20 cellular contexts compared by ENCODE assay signal in the genomic region with DNA sequence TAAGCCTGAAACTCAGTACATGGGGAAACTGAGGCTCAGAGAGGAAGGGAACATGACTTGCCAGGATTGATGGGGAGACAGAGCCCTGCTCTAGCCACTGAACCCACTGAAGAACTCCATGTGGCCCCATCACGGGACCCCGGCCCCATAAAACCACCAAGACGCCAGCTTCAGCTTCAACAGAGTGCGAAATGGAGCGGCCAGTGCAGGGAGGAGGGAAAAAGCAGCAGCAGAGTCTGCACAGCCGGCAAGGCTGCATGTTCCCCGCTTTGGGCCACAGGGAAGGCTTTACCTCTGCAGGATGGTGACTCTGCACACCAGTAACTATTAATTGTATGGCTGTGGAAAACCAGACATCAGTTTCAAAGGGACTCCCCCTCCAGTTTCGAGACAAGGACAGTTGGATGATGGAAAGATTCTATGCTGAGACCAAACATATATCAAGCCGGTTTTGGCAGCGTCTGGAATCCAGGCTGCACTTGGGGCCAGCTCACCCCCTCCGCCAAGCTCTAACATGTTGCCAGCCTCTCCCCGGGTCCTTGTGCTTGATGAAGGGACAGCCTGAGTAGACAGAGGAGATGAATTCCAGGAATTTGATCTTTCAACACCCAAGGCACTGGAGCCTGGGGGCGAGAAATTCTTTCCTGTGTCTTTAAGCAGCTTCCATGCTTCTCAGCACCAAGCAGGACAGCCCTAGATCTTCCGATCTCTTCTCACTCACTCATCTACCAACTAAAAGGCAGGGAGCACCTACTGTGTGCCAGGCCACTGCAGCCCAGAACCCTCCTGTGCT. TPM values are rescaled to one million over a fixed set of nuclear protein-coding genes. Genes with fewer than 3 reads are reported as not detected.
DNase-seq lines count a peak whose midpoint lies in the region; ATAC-seq, FAIRE-seq and TF ChIP-seq lines count a peak whose summit lies in the region.
"Had no signal": no experiment of that assay in that cellular context is flagged by ENCODE, and none has a peak within 500 bp of the region (broad histone marks: within the 10 kb centered on the region; RNA-seq: fewer than 3 reads in every experiment).

No MANE protein-coding gene starts in this region.

- H3K4me3 ChIP-seq in SK-N-SH (ENCODE audit: low read depth in 2 of 2, low read length in 1 of 2) (no peak overlapping the region), keratinocyte (ENCODE audit: control insufficient read depth in 2 of 3, extremely low read depth in 1 of 3, insufficient read depth in 2 of 3, low read depth in 1 of 3, low read length in 3 of 3) (no peak overlapping the region), kidney (ENCODE audit: low read length in 2 of 2) (no peak overlapping the region)
- H3K4me3 ChIP-seq: MG63, stomach, vagina had no signal

- no peaks in the 10 kb centered on the region for H3F3A ChIP-seq in SK-N-SH (replicated peaks; ENCODE audit: insufficient read depth)

- no peaks in the 10 kb centered on the region for H4K20me1 ChIP-seq in SK-N-SH (ENCODE audit: insufficient read depth)
- no peaks in the 10 kb centered on the region for H4K20me1 ChIP-seq in keratinocyte (ENCODE audit: control insufficient read depth, extremely low read depth, insufficient read depth, low read length)

- H2AFZ ChIP-seq in SK-N-SH (ENCODE audit: low read depth) (no peak overlapping the region), keratinocyte (ENCODE audit: control insufficient read depth, low read length) (peak overlapping the region; percentile 12)

- H3K9me2 ChIP-seq in SK-N-SH, result no peaks in the 10 kb centered on the region

- intact Hi-C loops in kidney (cut with DNase I), result no loop called here

- TF ChIP-seq RAD21 in SK-N-SH (IDR thresholded peaks at IDR 0.05; ENCODE audit: low read length), result no peak

- no peak for TF ChIP-seq EP300 in SK-N-SH (IDR thresholded peaks at IDR 0.05; ENCODE audit: borderline replicate concordance in 1 of 2, low read depth in 1 of 2, low read length in 1 of 2)

- H3K36me3 Mint-ChIP-seq in stimulated activated effector memory CD8-positive, alpha-beta T cell treated with anti-CD3 and anti-CD28 coated beads, Interleukin-12 subunit alpha, Interleukin-12 subunit beta, amount 100 ng/mL, for 72 hours, result no peaks in the 10 kb centered on the region
- H3K36me3 Mint-ChIP-seq: CD4-positive, CD25-positive, alpha-beta regulatory T cell had no signal

- H3K36me3 ChIP-seq in SK-N-SH (replicated peaks in 1 of 2; ENCODE audit: control insufficient read depth in 1 of 2, insufficient read depth in 2 of 2, low read length in 1 of 2) (no peaks in the 10 kb centered on the region), keratinocyte (ENCODE audit: control insufficient read depth in 2 of 2, extremely low read depth in 1 of 2, insufficient read depth in 2 of 2, low read length in 2 of 2) (no peaks in the 10 kb centered on the region), kidney (ENCODE audit: control insufficient read depth in 1 of 2, insufficient read depth in 2 of 2, low read length in 2 of 2) (no peaks in the 10 kb centered on the region)
- H3K36me3 ChIP-seq: MG63, stomach, vagina had no signal

- H3K79me2 ChIP-seq in SK-N-SH (ENCODE audit: insufficient read depth) (no peaks in the 10 kb centered on the region), keratinocyte (ENCODE audit: control insufficient read depth, insufficient read depth, low read length) (no peaks in the 10 kb centered on the region)

- H3K9ac ChIP-seq in SK-N-SH (no peak overlapping the region), keratinocyte (ENCODE audit: control insufficient read depth, extremely low read depth, insufficient read depth, low read length) (no peak overlapping the region), kidney (ENCODE audit: low read length in 2 of 2) (no peak overlapping the region)

- H3K27me3 ChIP-seq in SK-N-SH (ENCODE audit: insufficient read depth), result peaks cover 53% of the 10 kb centered on the region; the same call in 1 of the 2 replicates
- peaks cover 4% of the 10 kb centered on the region for H3K27me3 ChIP-seq in keratinocyte (ENCODE audit: control insufficient read depth, extremely low read depth, insufficient read depth, low read length)
- H3K27me3 ChIP-seq: MG63, vagina had no signal

- H3K9me3 ChIP-seq in SK-N-SH (no peaks in the 10 kb centered on the region), keratinocyte (ENCODE audit: control insufficient read depth, low read depth, low read length) (no peaks in the 10 kb centered on the region), kidney (ENCODE audit: control insufficient read depth in 1 of 2, low read length in 2 of 2) (no peaks in the 10 kb centered on the region)
- H3K9me3 ChIP-seq: MG63, stomach, vagina had no signal

- FAIRE-seq in keratinocyte (lab: Jason Lieb, UNC) (peak; percentile 66), kidney (lab: Jason Lieb, UNC) (no peak)

- no peaks in the 10 kb centered on the region for H3K9me3 Mint-ChIP-seq in stimulated activated effector memory CD8-positive, alpha-beta T cell treated with anti-CD3 and anti-CD28 coated beads, Interleukin-12 subunit alpha, Interleukin-12 subunit beta, amount 100 ng/mL, for 72 hours
- H3K9me3 Mint-ChIP-seq: activated CD8-positive, alpha-beta T cell treated with anti-CD3 and anti-CD28 coated beads for 36 hours; activated T-helper 17 cell treated with anti-CD3 and anti-CD28 coated beads, Interleukin-2, amount 50 U/mL, for 72 hours; CD4-positive, CD25-positive, alpha-beta regulatory T cell had no signal

- H3K27ac Mint-ChIP-seq in stimulated activated effector memory CD8-positive, alpha-beta T cell treated with anti-CD3 and anti-CD28 coated beads, Interleukin-12 subunit alpha, Interleukin-12 subunit beta, amount 100 ng/mL, for 72 hours, result peak overlapping the region; percentile 64
- H3K27ac Mint-ChIP-seq: activated CD8-positive, alpha-beta T cell treated with anti-CD3 and anti-CD28 coated beads for 36 hours; activated T-helper 17 cell treated with anti-CD3 and anti-CD28 coated beads, Interleukin-2, amount 50 U/mL, for 72 hours; CD4-positive, CD25-positive, alpha-beta regulatory T cell; T-helper 17 cell had no signal

- POLR2A ChIA-PET in SK-N-SH (lab: Yijun Ruan, JAX), result no interaction called here

- no peak for ATAC-seq in stimulated activated effector memory CD8-positive, alpha-beta T cell treated with anti-CD3 and anti-CD28 coated beads, Interleukin-12 subunit alpha, Interleukin-12 subunit beta, amount 100 ng/mL, for 72 hours
- ATAC-seq in HG03521 (IDR thresholded peaks at IDR 0.05; ENCODE audit: unreplicated experiment) (no peak), GM19035 (IDR thresholded peaks at IDR 0.05; ENCODE audit: unreplicated experiment) (no peak)
- ATAC-seq: activated CD8-positive, alpha-beta T cell treated with anti-CD3 and anti-CD28 coated beads for 36 hours; activated T-helper 17 cell treated with anti-CD3 and anti-CD28 coated beads, Interleukin-2, amount 50 U/mL, for 72 hours; left lobe of liver; T-helper 17 cell had no signal

- H3K4me2 ChIP-seq in SK-N-SH, result no peak overlapping the region
- H3K4me2 ChIP-seq in keratinocyte (ENCODE audit: control insufficient read depth, extremely low read depth, insufficient read depth, low read depth, low read length), result peak overlapping the region; percentile 62

- CTCF ChIA-PET in SK-N-SH (lab: Yijun Ruan, JAX), result no interaction called here

- peaks cover 10% of the 10 kb centered on the region for H3K4me1 Mint-ChIP-seq in stimulated activated effector memory CD8-positive, alpha-beta T cell treated with anti-CD3 and anti-CD28 coated beads, Interleukin-12 subunit alpha, Interleukin-12 subunit beta, amount 100 ng/mL, for 72 hours
- H3K4me1 Mint-ChIP-seq: activated T-helper 17 cell treated with anti-CD3 and anti-CD28 coated beads, Interleukin-2, amount 50 U/mL, for 72 hours; CD4-positive, CD25-positive, alpha-beta regulatory T cell had no signal

- no peak for TF ChIP-seq CTCF in SK-N-SH (IDR thresholded peaks at IDR 0.05)
- TF ChIP-seq CTCF in keratinocyte (optimal IDR thresholded peaks at IDR 0.05 in 1 of 3, IDR thresholded peaks at IDR 0.05 in 1 of 3, conservative IDR thresholded peaks at IDR 0.05 in 1 of 3; ENCODE audit: extremely low read depth in 1 of 3, insufficient read depth in 2 of 3, low read length in 3 of 3), result no peak
- TF ChIP-seq CTCF in kidney (IDR thresholded peaks at IDR 0.05; ENCODE audit: borderline replicate concordance, extremely low read depth, insufficient read depth), result no peak

- no peak overlapping the region for H3K4me3 Mint-ChIP-seq in stimulated activated effector memory CD8-positive, alpha-beta T cell treated with anti-CD3 and anti-CD28 coated beads, Interleukin-12 subunit alpha, Interleukin-12 subunit beta, amount 100 ng/mL, for 72 hours
- H3K4me3 Mint-ChIP-seq: activated CD8-positive, alpha-beta T cell treated with anti-CD3 and anti-CD28 coated beads for 36 hours; activated T-helper 17 cell treated with anti-CD3 and anti-CD28 coated beads, Interleukin-2, amount 50 U/mL, for 72 hours; CD4-positive, CD25-positive, alpha-beta regulatory T cell; T-helper 17 cell had no signal

- dilution Hi-C loops in keratinocyte (cut with MboI; ENCODE audit: extremely low pct_ligation_motif_present, low sequenced_read_pairs), result no loop called here

- WGBS in SK-N-SH (ENCODE audit: low lambda C conversion rate), result 5% methylated on average over 13 of the region's 14 CpGs

- H3K4me1 ChIP-seq in SK-N-SH (ENCODE audit: control insufficient read depth in 1 of 2, insufficient read depth in 2 of 2, low read depth in 1 of 2, low read length in 1 of 2) (no peaks in the 10 kb centered on the region; a peak in 1 of 4 replicates), keratinocyte (ENCODE audit: control insufficient read depth, extremely low read depth, insufficient read depth, low read length) (peaks cover 14% of the 10 kb centered on the region), kidney (ENCODE audit: control insufficient read depth in 1 of 2, insufficient read depth in 1 of 2, low read depth in 1 of 2, low read length in 2 of 2) (no peaks in the 10 kb centered on the region)
- H3K4me1 ChIP-seq: stomach, vagina had no signal

- H3K27ac ChIP-seq in SK-N-SH (ENCODE audit: low read depth in 2 of 2, low read length in 1 of 2) (no peak overlapping the region), keratinocyte (ENCODE audit: control insufficient read depth, insufficient read depth, low read length) (no peak overlapping the region), kidney (ENCODE audit: low read depth in 2 of 2, low read length in 2 of 2) (no peak overlapping the region)
- H3K27ac ChIP-seq: stomach, vagina had no signal

- peak; percentile 17 for DNase-seq in activated effector memory CD4-positive, alpha-beta T cell treated with anti-CD3 and anti-CD28 coated beads, Interleukin-2, amount 50 U/mL, for 16 hours
- DNase-seq in activated effector memory CD4-positive, alpha-beta T cell treated with Interleukin-2 at 50 U/mL for 16 hours, result no peak
- DNase-seq in SK-N-SH, result peak; percentile 6
- peak; percentile 30 for DNase-seq in keratinocyte (ENCODE audit: low read depth, low spot score)
- DNase-seq in stimulated activated effector memory CD8-positive, alpha-beta T cell treated with anti-CD3 and anti-CD28 coated beads, Interleukin-12 subunit alpha, Interleukin-12 subunit beta, amount 100 ng/mL, for 72 hours (ENCODE audit: low spot score in 2 of 2), result no peak
- DNase-seq in kidney, result no peak
- DNase-seq: activated CD8-positive, alpha-beta T cell treated with anti-CD3 and anti-CD28 coated beads for 36 hours; CD4-positive, CD25-positive, alpha-beta regulatory T cell; DMS79 treated with DMSO at 0.1 percent for 48 hours; effector CD4-positive, alpha-beta T cell; MG63; NCI-H345; SHP77 treated with DMSO at 0.1 percent for 48 hours; stomach; T-helper 17 cell had no signal

- H3K9me1 ChIP-seq in keratinocyte (ENCODE audit: control insufficient read depth, extremely low read depth, insufficient read depth, low read length), result no peaks in the 10 kb centered on the region

RNA-seq across cellular contexts. Expression of a gene that starts 55.7 kb away (rescaled TPM):
- polyA plus RNA-seq in SK-N-SH (2012; rRNA removed) (not detected in 2 replicates), keratinocyte (3.6 to 6.4 TPM (median 5.2 TPM) in 3 replicates), kidney (ENCODE audit: insufficient read depth, low read depth, low replicate concordance) (0.13 TPM)
- polyA plus RNA-seq in SK-N-SH (2012; cell fraction: cytosol; rRNA removed), result not detected in 2 replicates
- not detected in 2 replicates for polyA plus RNA-seq in SK-N-SH (2012; cell fraction: nucleus; rRNA removed)
- polyA plus RNA-seq in keratinocyte (2011; ENCODE audit: low read depth), result 2.3 TPM
- polyA plus RNA-seq in keratinocyte (2011; cell fraction: cytosol; rRNA removed), result 2.6 and 3.0 TPM in 2 replicates
- 10.9 and 11.1 TPM in 2 replicates for polyA plus RNA-seq in keratinocyte (2011; cell fraction: nucleus; rRNA removed)
- 3.9 and 7.8 TPM in 2 replicates for polyA plus RNA-seq in keratinocyte (2012; ENCODE audit: low replicate concordance)
- 6.5 to 9.3 TPM (median 8.7 TPM) in 3 replicates for polyA minus RNA-seq in keratinocyte
- polyA minus RNA-seq in keratinocyte (2011; cell fraction: cytosol; rRNA and poly(A)+ RNA removed), result 9.4 TPM
- 17.1 and 20.4 TPM in 2 replicates for polyA minus RNA-seq in keratinocyte (2011; cell fraction: nucleus; rRNA and poly(A)+ RNA removed)
- total RNA-seq in kidney, result 3.3 TPM

Comparison
In these comparisons a context has a peak if more than half of its experiments do, and no peak if none do; other contexts are left out.
1. DNase-seq: peak in activated effector memory CD4-positive, alpha-beta T cell treated with anti-CD3 and anti-CD28 coated beads, Interleukin-2, amount 50 U/mL, for 16 hours (single experiment), SK-N-SH (single experiment) and keratinocyte (single experiment); none in activated effector memory CD4-positive, alpha-beta T cell treated with Interleukin-2 at 50 U/mL for 16 hours (single experiment), stimulated activated effector memory CD8-positive, alpha-beta T cell treated with anti-CD3 and anti-CD28 coated beads, Interleukin-12 subunit alpha, Interleukin-12 subunit beta, amount 100 ng/mL, for 72 hours (0 of 2) and kidney (single experiment).